Comparison of ENCODE assay signal across 8 cellular contexts in genomic region chr15:52019394-52020252, GRCh38. TPM values are rescaled to one million over a fixed set of nuclear protein-coding genes. Genes with fewer than 3 reads are reported as not detected.
DNase-seq lines count a peak whose midpoint lies in the region; ATAC-seq and TF ChIP-seq lines count a peak whose summit lies in the region.

No MANE protein-coding gene starts in this region.

- peaks cover 44% of the 10 kb centered on the region for H4K20me1 ChIP-seq in neural progenitor cell (ENCODE audit: low read depth)

- TF ChIP-seq POLR2A in stomach (IDR thresholded peaks at IDR 0.05): peak in 1 of 4 donors; percentile 61

- peak overlapping the region; percentile 93 for H3K4me3 ChIP-seq in CD4-positive, CD25-positive, alpha-beta regulatory T cell (ENCODE audit: low read depth, low read length)
- peak overlapping the region; percentile 98 for H3K4me3 ChIP-seq in fibroblast of villous mesenchyme (ENCODE audit: low read depth, low read length)
- peak overlapping the region; percentile 64 for H3K4me3 ChIP-seq in neural progenitor cell
- H3K4me3 ChIP-seq in stomach: peak overlapping the region; percentile 52 to 79 (median 57)

- H3K4me2 ChIP-seq in neural progenitor cell: peak overlapping the region; percentile 76

- H3K4me1 ChIP-seq in CD4-positive, CD25-positive, alpha-beta regulatory T cell (ENCODE audit: control insufficient read depth, insufficient read depth, low read length, poor library complexity, severe bottlenecking): peaks cover 29% of the 10 kb centered on the region
- H3K4me1 ChIP-seq in neural progenitor cell: peaks cover 12% of the 10 kb centered on the region
- H3K4me1 ChIP-seq in stomach: peaks cover 21 to 43% (median 33%) of the 10 kb centered on the region in 4 donors

- intact Hi-C loops in stomach (cut with DNase I; ENCODE audit: low total_unique reads): no loop called here

- no peaks in the 10 kb centered on the region for H3K27me3 Mint-ChIP-seq in CD4-positive, CD25-positive, alpha-beta regulatory T cell
- H3K27me3 Mint-ChIP-seq in neural progenitor cell (ENCODE audit: insufficient read depth, low read depth): peaks cover 2% of the 10 kb centered on the region

- peak overlapping the region; percentile 83 for H3K9ac ChIP-seq in neural progenitor cell

- no peaks in the 10 kb centered on the region for H3K36me3 ChIP-seq in CD4-positive, CD25-positive, alpha-beta regulatory T cell (ENCODE audit: control insufficient read depth, insufficient read depth, low read length)
- H3K36me3 ChIP-seq in neural progenitor cell (no peaks in the 10 kb centered on the region), stomach (no peaks in the 10 kb centered on the region)

- H3K9me3 Mint-ChIP-seq in CD4-positive, CD25-positive, alpha-beta regulatory T cell: peaks cover 0 to 1% (median 0%) of the 10 kb centered on the region in 7 donors
- no peaks in the 10 kb centered on the region for H3K9me3 Mint-ChIP-seq in neural progenitor cell

- ATAC-seq in CD4-positive, CD25-positive, alpha-beta regulatory T cell (ENCODE audit: low read depth in 2 of 2): peak; percentile 55 to 56
- peak; percentile 55 for ATAC-seq in HG03439 (IDR thresholded peaks at IDR 0.05; ENCODE audit: unreplicated experiment)

- peak overlapping the region; percentile 95 to 98 (median 97) for H3K27ac Mint-ChIP-seq in CD4-positive, CD25-positive, alpha-beta regulatory T cell
- peak overlapping the region; percentile 99 for H3K27ac Mint-ChIP-seq in neural progenitor cell

- no peaks in the 10 kb centered on the region for H3K27me3 ChIP-seq in CD4-positive, CD25-positive, alpha-beta regulatory T cell (ENCODE audit: control insufficient read depth, insufficient read depth, low read length)
- no peaks in the 10 kb centered on the region for H3K27me3 ChIP-seq in neural progenitor cell
- no peaks in the 10 kb centered on the region for H3K27me3 ChIP-seq in stomach

- no peak overlapping the region for H2AFZ ChIP-seq in neural progenitor cell (replicated peaks)

- H3K4me1 Mint-ChIP-seq in CD4-positive, CD25-positive, alpha-beta regulatory T cell: peaks cover 25 to 48% (median 34%) of the 10 kb centered on the region in 4 donors
- peaks cover 34% of the 10 kb centered on the region for H3K4me1 Mint-ChIP-seq in neural progenitor cell

- peaks cover 50% of the 10 kb centered on the region for H3K79me2 ChIP-seq in neural progenitor cell (ENCODE audit: low read depth)

- peak; percentile 53 to 72 (median 57) for DNase-seq in CD4-positive, CD25-positive, alpha-beta regulatory T cell
- DNase-seq in GM19240 (ENCODE audit: insufficient read length, low spot score) (peak; percentile 89), RKO (ENCODE audit: low spot score) (peak; percentile 92), fibroblast of villous mesenchyme (ENCODE audit: low read depth) (peak; percentile 92), neural progenitor cell (ENCODE audit: low spot score) (peak; percentile 93), stomach (peak; percentile 89)
- peak; percentile 88 for DNase-seq in activated effector memory CD4-positive, alpha-beta T cell treated with anti-CD3 and anti-CD28 coated beads, Interleukin-2, amount 50 U/mL, for 16 hours

- peaks cover 22% of the 10 kb centered on the region for H3F3A ChIP-seq in neural progenitor cell (ENCODE audit: low read depth)

- H3K36me3 Mint-ChIP-seq in CD4-positive, CD25-positive, alpha-beta regulatory T cell: no peaks in the 10 kb centered on the region
- peaks cover 3% of the 10 kb centered on the region for H3K36me3 Mint-ChIP-seq in neural progenitor cell

- 0 to 1% (median 0%) methylated on average over 19 to 100 of the region's 100 CpGs for WGBS in stomach, 5 donors

- peak overlapping the region; percentile 95 to 99 (median 97) for H3K4me3 Mint-ChIP-seq in CD4-positive, CD25-positive, alpha-beta regulatory T cell
- H3K4me3 Mint-ChIP-seq in neural progenitor cell: peak overlapping the region; percentile 96

- peak overlapping the region; percentile 88 for H3K27ac ChIP-seq in CD4-positive, CD25-positive, alpha-beta regulatory T cell (ENCODE audit: insufficient read depth, low read length, poor library complexity, severe bottlenecking)
- peak overlapping the region; percentile 98 for H3K27ac ChIP-seq in neural progenitor cell
- peak overlapping the region; percentile 94 to 97 (median 95) for H3K27ac ChIP-seq in stomach

- H3K9me3 ChIP-seq in CD4-positive, CD25-positive, alpha-beta regulatory T cell (ENCODE audit: control insufficient read depth in 2 of 2, low read length in 2 of 2): no peaks in the 10 kb centered on the region
- H3K9me3 ChIP-seq in neural progenitor cell (ENCODE audit: low read depth) (no peaks in the 10 kb centered on the region), stomach (no peaks in the 10 kb centered on the region)

- peak; percentile 51 for TF ChIP-seq EP300 in stomach (IDR thresholded peaks at IDR 0.05)

- TF ChIP-seq CTCF in fibroblast of villous mesenchyme (IDR thresholded peaks at IDR 0.05; ENCODE audit: insufficient read depth, low read depth, low read length) (no peak), neural progenitor cell (IDR thresholded peaks at IDR 0.05) (no peak), stomach (IDR thresholded peaks at IDR 0.05) (no peak)

RNA-seq across cellular contexts. Expression of gene MAPK6, which starts 0.6 kb away (rescaled TPM):
- 49.4 TPM for total RNA-seq in CD4-positive, CD25-positive, alpha-beta regulatory T cell
- polyA plus RNA-seq in CD4-positive, CD25-positive, alpha-beta regulatory T cell: 10 to 100 TPM in 2 of 4 donors, 1 to 10 TPM in 2; 8.2 to 15.9 (median 10.4) TPM
- total RNA-seq in fibroblast of villous mesenchyme (108 and 135 TPM in 2 replicates), neural progenitor cell (ENCODE audit: low replicate concordance) (90.8 and 128 TPM in 2 replicates), stomach (100 to 1,000 TPM in 1 of 5 donors, 10 to 100 TPM in 3, 1 to 10 TPM in 1; 2.3 to 159 (median 26.8) TPM)
- 10 to 100 TPM in 2 of 3 donors, 1 to 10 TPM in 1; 8.3 to 13.3 (median 10.1) TPM for polyA plus RNA-seq in stomach

RNA-seq across cellular contexts. Expression of gene LEO1, which starts 48.0 kb away (rescaled TPM):
- total RNA-seq in CD4-positive, CD25-positive, alpha-beta regulatory T cell: 12.5 TPM
- 10 to 100 TPM; 16.5 to 23.9 (median 21.3) TPM for polyA plus RNA-seq in CD4-positive, CD25-positive, alpha-beta regulatory T cell
- total RNA-seq in fibroblast of villous mesenchyme (22.2 and 28.1 TPM in 2 replicates), neural progenitor cell (ENCODE audit: low replicate concordance) (26.6 and 43.9 TPM in 2 replicates), stomach (10 to 100 TPM in 3 of 5 donors, 1 to 10 TPM in 1, under 1 TPM in 1; 0.58 to 16.3 (median 10.6) TPM)
- 10 to 100 TPM in 2 of 3 donors, 1 to 10 TPM in 1; 9.5 to 13.7 (median 11.8) TPM for polyA plus RNA-seq in stomach

Comparison
In these comparisons a context has a peak if more than half of its experiments do, and no peak if none do; other contexts are left out.
1. Peak in every context shown above with its lines: DNase-seq, ATAC-seq, H3K4me3 ChIP-seq and H3K27ac ChIP-seq.